Comparison of ENCODE assay signal across 8 cellular contexts in the genomic region with DNA sequence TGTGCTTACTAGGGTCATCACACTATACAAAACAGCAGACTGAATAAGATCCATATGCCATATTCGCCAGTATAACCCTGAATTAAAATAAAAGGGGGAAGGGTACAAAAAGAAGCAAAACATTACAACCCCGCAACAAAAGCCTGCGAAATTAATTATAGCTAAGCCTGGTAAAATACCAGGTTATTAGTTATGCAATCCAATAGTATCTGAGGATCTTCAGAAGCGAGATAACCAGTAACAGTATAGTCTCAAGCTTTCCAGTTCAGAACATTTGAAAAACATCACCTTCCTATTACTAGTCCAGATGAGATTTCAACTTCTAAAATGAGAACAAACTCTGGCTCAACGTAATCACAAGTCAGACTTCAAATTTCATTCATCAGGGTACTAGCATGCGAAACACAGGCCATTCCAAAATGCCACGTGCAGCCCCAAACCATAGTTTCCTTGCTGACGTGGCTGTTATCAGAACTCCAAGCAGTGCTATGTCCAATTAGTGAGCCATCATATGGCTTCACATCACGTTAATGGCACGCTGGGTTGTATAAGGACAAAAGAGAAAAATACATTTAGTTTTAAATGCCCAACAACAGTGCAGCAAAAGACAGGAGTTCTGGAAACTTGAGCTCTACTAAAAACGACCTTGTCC. TPM values are rescaled to one million over a fixed set of nuclear protein-coding genes. Genes with fewer than 3 reads are reported as not detected.
DNase-seq lines count a peak whose midpoint lies in the region; ATAC-seq, FAIRE-seq and TF ChIP-seq lines count a peak whose summit lies in the region.

No MANE protein-coding gene starts in this region.

- H3K27me3 ChIP-seq in fibroblast of lung (ENCODE audit: control insufficient read depth, insufficient read depth, low read length) = no peaks in the 10 kb centered on the region
- no peaks in the 10 kb centered on the region for H3K27me3 ChIP-seq in prostate gland (replicated peaks; ENCODE audit: insufficient read depth)

- no peak for ATAC-seq in A549
- no peak for ATAC-seq in HG02610 (IDR thresholded peaks at IDR 0.05; ENCODE audit: unreplicated experiment)
- no peak for ATAC-seq in GM18867 (IDR thresholded peaks at IDR 0.05; ENCODE audit: unreplicated experiment)

- H3K4me2 ChIP-seq in A549 (peak overlapping the region; percentile 86), fibroblast of lung (ENCODE audit: extremely low read depth, insufficient read depth, low read length) (peak overlapping the region; percentile 95)

- intact Hi-C loops in prostate gland (cut with DNase I) = no loop called here

- TF ChIP-seq CTCF in A549 (IDR thresholded peaks at IDR 0.05) (no peak), GM12875 (IDR thresholded peaks at IDR 0.05; ENCODE audit: borderline replicate concordance, insufficient read depth, low read depth, low read length) (no peak), fibroblast of lung (conservative IDR thresholded peaks at IDR 0.05 in 1 of 2, IDR thresholded peaks at IDR 0.05 in 1 of 2; ENCODE audit: low read depth in 1 of 2, low read length in 2 of 2) (no peak), prostate gland (IDR thresholded peaks at IDR 0.05) (no peak)

- 21% methylated on average over 11 of the region's 11 CpGs for WGBS in A549 (ENCODE audit: missing lambda C conversion rate)
- 23% methylated on average over 11 of the region's 11 CpGs for WGBS in prostate gland

- no peaks in the 10 kb centered on the region for H3K9me3 ChIP-seq in A549
- H3K9me3 ChIP-seq in fibroblast of lung (ENCODE audit: control insufficient read depth, insufficient read depth, low read depth, low read length) = no peaks in the 10 kb centered on the region
- H3K9me3 ChIP-seq in prostate gland = no peaks in the 10 kb centered on the region

- peak overlapping the region; percentile 92 for H3K9ac ChIP-seq in fibroblast of lung (ENCODE audit: insufficient read depth, low read length)

- CTCF ChIA-PET in A549 (lab: Yijun Ruan, JAX) = interaction anchor here (0.7 to 4.1 kb wide), 8 partner anchors 11 to 584 kb away, joined by 3 to 25 read pairs (median 7); a partner anchor contains a TSS

- H3K36me3 ChIP-seq in fibroblast of lung (ENCODE audit: control insufficient read depth, insufficient read depth, low read length) (peaks cover 2% of the 10 kb centered on the region), prostate gland (no peaks in the 10 kb centered on the region)

- peak in 1 of 2 experiments; percentile 24 for DNase-seq in A549 (ENCODE audit: low read depth in 1 of 2, low spot score in 1 of 2)
- DNase-seq in SW480 (ENCODE audit: low spot score) = peak; percentile 25
- peak; percentile 77 to 88 for DNase-seq in fibroblast of lung (ENCODE audit: low read depth in 2 of 2)
- no peak for DNase-seq in prostate gland (ENCODE audit: low spot score)
- no peak for DNase-seq in HTR-8/SVneo (ENCODE audit: insufficient read length, low spot score)

- no peak for TF ChIP-seq EP300 in A549 (IDR thresholded peaks at IDR 0.05)

- H4K20me1 ChIP-seq in fibroblast of lung (ENCODE audit: control insufficient read depth, extremely low read depth, insufficient read depth, low read length) = no peaks in the 10 kb centered on the region

- peak overlapping the region; percentile 61 for H3K4me3 ChIP-seq in A549
- H3K4me3 ChIP-seq in GM12875 (ENCODE audit: low read depth, low read length) = peak overlapping the region; percentile 84
- H3K4me3 ChIP-seq in fibroblast of lung (replicated peaks in 1 of 4; ENCODE audit: control extremely low read depth in 1 of 4, insufficient read depth in 1 of 4, low read depth in 3 of 4, low read length in 4 of 4) = peak overlapping the region; percentile 81 to 98 (median 84)
- peak overlapping the region; percentile 60 to 87 for H3K4me3 ChIP-seq in prostate gland

- POLR2A ChIA-PET in A549 (lab: Yijun Ruan, JAX) = interaction anchor here (1.3 to 2.3 kb wide), 6 partner anchors 10 to 574 kb away, joined by 3 to 38 read pairs (median 10); a partner anchor contains a TSS

- FAIRE-seq in A549 (lab: Jason Lieb, UNC) (no peak), HTR-8/SVneo (lab: Jason Lieb, UNC) (no peak)

- H3K79me2 ChIP-seq in fibroblast of lung (ENCODE audit: control insufficient read depth, insufficient read depth, low read length) = peaks cover 60% of the 10 kb centered on the region

- TF ChIP-seq RAD21 in A549 (conservative IDR thresholded peaks at IDR 0.05 in 1 of 2, IDR thresholded peaks at IDR 0.05 in 1 of 2) = no peak

- H3K4me1 ChIP-seq in A549 (peaks cover 16% of the 10 kb centered on the region; the same call in 2 of the 3 replicates), fibroblast of lung (ENCODE audit: control insufficient read depth, extremely low read depth, insufficient read depth, low read length) (peaks cover 5% of the 10 kb centered on the region), prostate gland (replicated peaks) (no peaks in the 10 kb centered on the region)

- no peak for TF ChIP-seq POLR2A in A549 (IDR thresholded peaks at IDR 0.05; ENCODE audit: low read length)
- no peak for TF ChIP-seq POLR2A in prostate gland (IDR thresholded peaks at IDR 0.05)

- H2AFZ ChIP-seq in fibroblast of lung (ENCODE audit: low read length) = no peak overlapping the region

- H3K27ac ChIP-seq in A549 = peak overlapping the region; percentile 83 to 93
- peak overlapping the region; percentile 88 for H3K27ac ChIP-seq in fibroblast of lung (ENCODE audit: insufficient read depth, low read length)
- H3K27ac ChIP-seq in prostate gland = peak overlapping the region; percentile 78 to 79

TF ChIP-seq in A549, 52 proteins besides CTCF, POLR2A, EP300 and RAD21:
- TF ChIP-seq MYC (IDR thresholded peaks at IDR 0.05; ENCODE audit: borderline replicate concordance, low read length) = peak; percentile 74
- TF ChIP-seq, protein P1, sequence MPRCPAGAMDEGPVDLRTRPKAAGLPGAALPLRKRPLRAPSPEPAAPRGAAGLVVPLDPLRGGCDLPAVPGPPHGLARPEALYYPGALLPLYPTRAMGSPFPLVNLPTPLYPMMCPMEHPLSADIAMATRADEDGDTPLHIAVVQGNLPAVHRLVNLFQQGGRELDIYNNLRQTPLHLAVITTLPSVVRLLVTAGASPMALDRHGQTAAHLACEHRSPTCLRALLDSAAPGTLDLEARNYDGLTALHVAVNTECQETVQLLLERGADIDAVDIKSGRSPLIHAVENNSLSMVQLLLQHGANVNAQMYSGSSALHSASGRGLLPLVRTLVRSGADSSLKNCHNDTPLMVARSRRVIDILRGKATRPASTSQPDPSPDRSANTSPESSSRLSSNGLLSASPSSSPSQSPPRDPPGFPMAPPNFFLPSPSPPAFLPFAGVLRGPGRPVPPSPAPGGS (IDR thresholded peaks at IDR 0.05) = no peak
- TF ChIP-seq MAFK (IDR thresholded peaks at IDR 0.05; ENCODE audit: partially characterized antibody) = peak; percentile 79
- TF ChIP-seq RNF2 (IDR thresholded peaks at IDR 0.05; ENCODE audit: borderline replicate concordance, low read depth) = no peak
- TF ChIP-seq, protein P2, sequence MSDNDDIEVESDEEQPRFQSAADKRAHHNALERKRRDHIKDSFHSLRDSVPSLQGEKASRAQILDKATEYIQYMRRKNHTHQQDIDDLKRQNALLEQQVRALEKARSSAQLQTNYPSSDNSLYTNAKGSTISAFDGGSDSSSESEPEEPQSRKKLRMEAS (IDR thresholded peaks at IDR 0.05) = peak; percentile 81

RNA-seq across cellular contexts. Expression of a gene that starts 1.1 kb away (rescaled TPM):
- polyA plus RNA-seq in A549 (2011; rRNA removed) = 187 and 242 TPM in 2 replicates
- 74.2 and 85.7 TPM in 2 replicates for polyA plus RNA-seq in A549 (2012; cell fraction: cytosol; rRNA removed)
- 22.4 and 26.7 TPM in 2 replicates for polyA plus RNA-seq in A549 (2012; cell fraction: nucleus; rRNA removed)
- 154 to 166 TPM (median 156 TPM) in 3 replicates for polyA plus RNA-seq in A549 (2017; fragmentation: RNase III; extraction: RNeasy Plus Mini Kit Qiagen cat#74134 plus additional on column Dnase treatment)
- 207 and 305 TPM in 2 replicates for polyA minus RNA-seq in A549 (2011; rRNA and poly(A)+ RNA removed)
- 125 and 159 TPM in 2 replicates for total RNA-seq in fibroblast of lung
- 345 and 355 TPM in 2 replicates for polyA plus RNA-seq in fibroblast of lung
- polyA plus RNA-seq in fibroblast of lung (2012) = 284 and 304 TPM in 2 replicates
- polyA minus RNA-seq in fibroblast of lung (ENCODE audit: low replicate concordance) = 437 and 599 TPM in 2 replicates
- 100 to 1,000 TPM; 102 to 142 TPM for total RNA-seq in prostate gland

Comparison
In these comparisons a context has a peak if more than half of its experiments do, and no peak if none do; other contexts are left out.
1. DNase-seq: peak in SW480 (single experiment) and fibroblast of lung (2 of 2); none in prostate gland (single experiment) and HTR-8/SVneo (single experiment).
2. Peak in every context shown above with its lines, with median percentiles within 50 percentile points of each other: H3K27ac ChIP-seq and H3K4me3 ChIP-seq.